In the genomic region with DNA sequence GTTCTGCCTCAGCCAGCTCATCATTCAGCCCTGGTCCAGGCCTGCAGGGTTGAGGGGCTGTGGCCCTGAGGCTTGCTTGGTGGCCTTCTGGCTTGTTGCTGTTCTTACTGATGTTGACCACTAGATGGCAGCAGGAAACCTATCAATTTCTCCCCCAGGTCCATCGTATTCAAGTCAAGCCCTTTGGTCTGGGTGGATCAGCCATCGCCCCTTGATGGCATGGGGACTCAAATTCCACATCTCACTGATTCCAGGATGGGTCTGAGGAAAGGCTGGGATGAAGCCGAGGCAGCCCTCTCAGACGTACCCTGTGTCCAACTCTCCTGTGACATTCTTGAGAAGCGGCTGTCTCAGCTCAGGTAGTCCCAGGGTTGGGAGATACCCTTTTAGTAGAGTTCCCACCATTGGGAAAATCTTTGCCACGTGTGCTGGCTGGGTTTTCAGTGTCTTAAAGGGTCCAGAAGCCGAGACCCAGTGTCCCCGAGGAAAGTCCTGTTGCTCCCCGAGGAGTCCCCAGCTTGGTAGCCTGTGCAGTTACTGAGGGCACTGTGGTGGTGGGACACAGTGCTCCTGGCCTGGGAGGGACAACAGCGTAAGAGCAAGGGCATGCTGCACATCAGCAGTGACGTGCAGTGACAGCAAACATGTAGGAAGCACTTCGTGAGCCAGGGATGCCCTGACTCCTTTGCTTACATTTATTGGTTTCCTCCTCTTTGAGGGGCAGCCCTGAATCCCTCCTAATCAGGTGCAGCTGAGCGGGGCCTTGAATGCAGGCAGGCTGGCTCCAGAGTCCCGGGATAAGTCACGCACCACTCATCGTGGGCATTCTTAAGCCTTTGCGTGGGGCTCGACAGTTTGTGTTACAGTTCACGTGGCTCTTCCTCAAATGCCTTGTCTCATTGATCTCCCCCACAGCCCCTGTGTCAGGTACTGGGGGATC, we compare ENCODE assay signal across 8 cellular contexts. TPM values are rescaled to one million over a fixed set of nuclear protein-coding genes. Genes with fewer than 3 reads are reported as not detected.
DNase-seq lines count a peak whose midpoint lies in the region; ATAC-seq and TF ChIP-seq lines count a peak whose summit lies in the region.

No MANE protein-coding gene starts in this region.

- no peak overlapping the region for H3K27ac Mint-ChIP-seq in activated CD8-positive, alpha-beta T cell treated with anti-CD3 and anti-CD28 coated beads for 36 hours
- H3K27ac Mint-ChIP-seq in type B pancreatic cell = peak overlapping the region; percentile 44

- POLR2A ChIA-PET in activated CD8-positive, alpha-beta T cell treated with anti-CD3 and anti-CD28 coated beads for 36 hours (lab: Charles Lee) = interaction anchor here (0.6 kb wide), 1 partner anchor 17 kb away, joined by 3 read pairs; no protein-coding TSS in a partner anchor

- no peaks in the 10 kb centered on the region for H3K9me3 ChIP-seq in mucosa of descending colon

- no peaks in the 10 kb centered on the region for H3K9me3 Mint-ChIP-seq in activated CD8-positive, alpha-beta T cell treated with anti-CD3 and anti-CD28 coated beads for 36 hours
- H3K9me3 Mint-ChIP-seq in type B pancreatic cell = no peaks in the 10 kb centered on the region

- DNase-seq in H7 = peak; percentile 94
- peak; percentile 65 for DNase-seq in NCI-H460 (ENCODE audit: extremely low read depth, low read depth)
- DNase-seq in activated CD8-positive, alpha-beta T cell treated with anti-CD3 and anti-CD28 coated beads for 36 hours = peak; percentile 49
- no peak for DNase-seq in epithelial cell of proximal tubule (ENCODE audit: low read depth)
- peak in 1 of 3 donors; percentile 44 for DNase-seq in mucosa of descending colon
- no peak for DNase-seq in type B pancreatic cell (ENCODE audit: extremely low spot score, unreplicated experiment)

- CTCF ChIA-PET in activated CD8-positive, alpha-beta T cell treated with anti-CD3 and anti-CD28 coated beads for 36 hours (lab: Charles Lee) = interaction anchor here (0.6 to 5.0 kb wide), 14 partner anchors 10 to 624 kb away, joined by 3 to 71 read pairs (median 4); no protein-coding TSS in a partner anchor

- H3K27me3 ChIP-seq in H7 (ENCODE audit: control insufficient read depth, insufficient read depth, low read length) = no peaks in the 10 kb centered on the region

- peak; percentile 86 for ATAC-seq in activated CD8-positive, alpha-beta T cell treated with anti-CD3 and anti-CD28 coated beads for 36 hours
- ATAC-seq in mucosa of descending colon = peak; percentile 77
- ATAC-seq in HG02981 (IDR thresholded peaks at IDR 0.05; ENCODE audit: unreplicated experiment) = no peak

- no peak overlapping the region for H3K4me3 ChIP-seq in H7 (ENCODE audit: insufficient read depth, low read depth, low read length)
- H3K4me3 ChIP-seq in epithelial cell of proximal tubule (ENCODE audit: low read depth, low read length) = no peak overlapping the region
- H3K4me3 ChIP-seq in mucosa of descending colon = no peak overlapping the region

- no peaks in the 10 kb centered on the region; the same call in 1 of the 2 replicates for H3K36me3 ChIP-seq in H7 (replicated peaks; ENCODE audit: control insufficient read depth, insufficient read depth, low read length)
- H3K36me3 ChIP-seq in mucosa of descending colon (ENCODE audit: low read depth) = no peaks in the 10 kb centered on the region

- intact Hi-C loops in activated CD8-positive, alpha-beta T cell treated with anti-CD3 and anti-CD28 coated beads for 36 hours (cut with micrococcal nuclease) = loop anchor here (1.0 to 2.0 kb wide), 2 partner anchors 67 to 140 kb away; no protein-coding TSS in a partner anchor
- intact Hi-C loops in mucosa of descending colon (cut with DNase I, micrococcal nuclease) = loop anchor here (2.0 to 5.0 kb wide), 2 partner anchors 139 to 142 kb away; no protein-coding TSS in a partner anchor

- no peaks in the 10 kb centered on the region for H3K36me3 Mint-ChIP-seq in activated CD8-positive, alpha-beta T cell treated with anti-CD3 and anti-CD28 coated beads for 36 hours (ENCODE audit: low read depth)
- H3K36me3 Mint-ChIP-seq in type B pancreatic cell = peaks cover 4% of the 10 kb centered on the region

- H3K4me1 ChIP-seq in mucosa of descending colon (ENCODE audit: low read depth) = no peaks in the 10 kb centered on the region

- no peak overlapping the region for H3K27ac ChIP-seq in C4-2B

- TF ChIP-seq CTCF in C4-2B (conservative IDR thresholded peaks at IDR 0.05) (peak; percentile 84), epithelial cell of proximal tubule (conservative IDR thresholded peaks at IDR 0.05; ENCODE audit: low read depth, low read length) (peak; percentile 75), mucosa of descending colon (IDR thresholded peaks at IDR 0.05) (peak; percentile 53), type B pancreatic cell (conservative IDR thresholded peaks at IDR 0.05) (peak; percentile 91)
- peak; percentile 68 for TF ChIP-seq CTCF in activated CD8-positive, alpha-beta T cell treated with anti-CD3 and anti-CD28 coated beads for 36 hours (IDR thresholded peaks at IDR 0.05)

- no peaks in the 10 kb centered on the region for H3K4me1 Mint-ChIP-seq in activated CD8-positive, alpha-beta T cell treated with anti-CD3 and anti-CD28 coated beads for 36 hours (ENCODE audit: low read depth)
- peaks cover 29% of the 10 kb centered on the region for H3K4me1 Mint-ChIP-seq in type B pancreatic cell (ENCODE audit: unreplicated experiment)

- H3K27me3 Mint-ChIP-seq in activated CD8-positive, alpha-beta T cell treated with anti-CD3 and anti-CD28 coated beads for 36 hours = peaks cover 22% of the 10 kb centered on the region
- peaks cover 15% of the 10 kb centered on the region for H3K27me3 Mint-ChIP-seq in type B pancreatic cell

- H3K4me3 Mint-ChIP-seq in activated CD8-positive, alpha-beta T cell treated with anti-CD3 and anti-CD28 coated beads for 36 hours = no peak overlapping the region
- no peak overlapping the region for H3K4me3 Mint-ChIP-seq in type B pancreatic cell

RNA-seq across cellular contexts. Expression of gene TSPAN9, which starts 58.6 kb away (rescaled TPM):
- total RNA-seq in H7 (2014; rRNA removed; shearing (Covaris generic)) = 20.5 and 22.4 TPM in 2 replicates
- 3.2 and 7.0 TPM in 2 replicates for total RNA-seq in NCI-H460 (2014; rRNA removed; shearing (Covaris generic))
- 3.4 and 9.4 TPM in 2 replicates for polyA plus RNA-seq in NCI-H460 (2014; cell fraction: nucleus; rRNA removed)
- total RNA-seq in activated CD8-positive, alpha-beta T cell treated with anti-CD3 and anti-CD28 coated beads for 36 hours = under 1 TPM in 1 of 2 experiments, not detected in 1; 0.07 TPM
- 20.5 and 21.6 TPM in 2 replicates for total RNA-seq in epithelial cell of proximal tubule
- total RNA-seq in mucosa of descending colon = 10 to 100 TPM in 1 of 3 donors, 1 to 10 TPM in 2; 4.7 to 28.4 (median 8.5) TPM
- 30.7 and 31.7 TPM in 2 replicates for total RNA-seq in type B pancreatic cell (ENCODE audit: low replicate concordance)

Comparison
In these comparisons a context has a peak if more than half of its experiments do, and no peak if none do; other contexts are left out.
1. DNase-seq: peak in H7 (single experiment), NCI-H460 (single experiment) and activated CD8-positive, alpha-beta T cell treated with anti-CD3 and anti-CD28 coated beads for 36 hours (single experiment); none in epithelial cell of proximal tubule (single experiment) and type B pancreatic cell (single experiment).
2. Peak in every context shown above with its lines, with median percentiles within 50 percentile points of each other: CTCF ChIP-seq.